1 cellular context compared by ENCODE assay signal in the genomic region with DNA sequence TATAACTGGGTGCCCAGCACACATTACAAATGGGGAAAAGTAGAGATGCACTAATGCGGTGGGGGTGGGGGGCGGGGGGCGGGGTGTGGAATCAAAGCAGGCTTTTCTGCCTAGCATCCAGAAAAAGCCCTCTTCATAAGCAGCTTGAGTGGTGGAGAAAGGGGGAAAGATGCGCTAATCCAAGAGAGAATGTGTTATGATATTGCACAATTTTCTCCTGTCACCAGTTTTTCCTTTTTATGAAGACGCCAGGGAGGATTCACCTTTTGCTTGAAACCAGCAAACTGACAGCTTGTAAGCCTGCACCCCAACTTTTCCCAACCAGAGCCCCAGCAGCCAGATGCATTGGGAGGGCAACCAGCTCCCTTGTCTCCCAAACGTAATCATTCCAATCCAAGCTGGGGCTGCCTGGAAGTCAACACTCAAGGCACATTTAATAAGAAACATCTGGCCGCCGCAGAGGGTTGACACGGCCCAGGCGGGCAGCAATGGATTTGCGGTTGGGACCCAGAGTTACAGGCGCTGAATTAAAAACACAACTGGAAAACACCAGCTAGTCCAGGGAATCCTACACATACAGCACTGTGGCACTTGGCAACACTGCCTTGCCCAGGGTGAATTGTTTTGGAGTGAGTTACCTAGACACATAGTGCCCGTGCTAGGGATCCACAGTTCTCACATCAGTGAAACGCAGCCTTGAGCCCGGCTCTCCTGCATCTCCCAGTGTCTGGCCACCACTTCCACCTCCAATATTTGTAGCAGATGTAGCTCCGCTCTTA.
TF ChIP-seq lines count a peak whose summit lies in the region.

No MANE protein-coding gene starts in this region.

TF ChIP-seq in SK-N-SH, 30 proteins besides CTCF, POLR2A, EP300 and RAD21 (continued from another document):
- TF ChIP-seq, protein P1, sequence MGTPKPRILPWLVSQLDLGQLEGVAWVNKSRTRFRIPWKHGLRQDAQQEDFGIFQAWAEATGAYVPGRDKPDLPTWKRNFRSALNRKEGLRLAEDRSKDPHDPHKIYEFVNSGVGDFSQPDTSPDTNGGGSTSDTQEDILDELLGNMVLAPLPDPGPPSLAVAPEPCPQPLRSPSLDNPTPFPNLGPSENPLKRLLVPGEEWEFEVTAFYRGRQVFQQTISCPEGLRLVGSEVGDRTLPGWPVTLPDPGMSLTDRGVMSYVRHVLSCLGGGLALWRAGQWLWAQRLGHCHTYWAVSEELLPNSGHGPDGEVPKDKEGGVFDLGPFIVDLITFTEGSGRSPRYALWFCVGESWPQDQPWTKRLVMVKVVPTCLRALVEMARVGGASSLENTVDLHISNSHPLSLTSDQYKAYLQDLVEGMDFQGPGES (IDR thresholded peaks at IDR 0.05; ENCODE audit: low read depth, low read length) = no peak
- TF ChIP-seq TAF1 (IDR thresholded peaks at IDR 0.05; ENCODE audit: borderline replicate concordance, low read depth, low read length) (no peak), TCF12 (IDR thresholded peaks at IDR 0.05) (peak; percentile 99), SIN3A (IDR thresholded peaks at IDR 0.05; ENCODE audit: borderline replicate concordance, low read depth, low read length) (0 out of 2 replicates have a peak, but pooled peaks have one; percentile 70), NRF1 (IDR thresholded peaks at IDR 0.05; ENCODE audit: low read depth, low read length) (no peak), POLR2AphosphoS5 (IDR thresholded peaks at IDR 0.05; ENCODE audit: low read depth, low read length) (peak; percentile 80), FOXJ3 (CRISPR knock-in tag; IDR thresholded peaks at IDR 0.05) (0 out of 2 replicates have a peak, but pooled peaks have one; percentile 47), RCOR1 (IDR thresholded peaks at IDR 0.05; ENCODE audit: low read length) (peak; percentile 61; the same call in 1 of the 2 replicates), EZH2phosphoT487 (IDR thresholded peaks at IDR 0.05; ENCODE audit: borderline replicate concordance, low read depth) (no peak), SMC3 (IDR thresholded peaks at IDR 0.05; ENCODE audit: low read depth, low read length) (no peak), GABPA (IDR thresholded peaks at IDR 0.05; ENCODE audit: low read depth) (no peak), RXRA (IDR thresholded peaks at IDR 0.05; ENCODE audit: borderline replicate concordance, low read depth) (peak; percentile 24; the same call in 1 of the 2 replicates)
- TF ChIP-seq, protein P2, sequence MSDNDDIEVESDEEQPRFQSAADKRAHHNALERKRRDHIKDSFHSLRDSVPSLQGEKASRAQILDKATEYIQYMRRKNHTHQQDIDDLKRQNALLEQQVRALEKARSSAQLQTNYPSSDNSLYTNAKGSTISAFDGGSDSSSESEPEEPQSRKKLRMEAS (IDR thresholded peaks at IDR 0.05; ENCODE audit: low read depth) = no peak; the same call in 1 of the 2 replicates
- TF ChIP-seq, protein P3, sequence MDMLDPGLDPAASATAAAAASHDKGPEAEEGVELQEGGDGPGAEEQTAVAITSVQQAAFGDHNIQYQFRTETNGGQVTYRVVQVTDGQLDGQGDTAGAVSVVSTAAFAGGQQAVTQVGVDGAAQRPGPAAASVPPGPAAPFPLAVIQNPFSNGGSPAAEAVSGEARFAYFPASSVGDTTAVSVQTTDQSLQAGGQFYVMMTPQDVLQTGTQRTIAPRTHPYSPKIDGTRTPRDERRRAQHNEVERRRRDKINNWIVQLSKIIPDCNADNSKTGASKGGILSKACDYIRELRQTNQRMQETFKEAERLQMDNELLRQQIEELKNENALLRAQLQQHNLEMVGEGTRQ (IDR thresholded peaks at IDR 0.05; ENCODE audit: borderline replicate concordance, low read depth, low read length) = no peak
- TF ChIP-seq, protein P4, sequence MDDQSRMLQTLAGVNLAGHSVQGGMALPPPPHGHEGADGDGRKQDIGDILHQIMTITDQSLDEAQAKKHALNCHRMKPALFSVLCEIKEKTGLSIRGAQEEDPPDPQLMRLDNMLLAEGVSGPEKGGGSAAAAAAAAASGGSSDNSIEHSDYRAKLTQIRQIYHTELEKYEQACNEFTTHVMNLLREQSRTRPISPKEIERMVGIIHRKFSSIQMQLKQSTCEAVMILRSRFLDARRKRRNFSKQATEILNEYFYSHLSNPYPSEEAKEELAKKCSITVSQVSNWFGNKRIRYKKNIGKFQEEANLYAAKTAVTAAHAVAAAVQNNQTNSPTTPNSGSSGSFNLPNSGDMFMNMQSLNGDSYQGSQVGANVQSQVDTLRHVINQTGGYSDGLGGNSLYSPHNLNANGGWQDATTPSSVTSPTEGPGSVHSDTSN (IDR thresholded peaks at IDR 0.05) = peak; percentile 85
